Comparison of ENCODE assay signal across 33 cellular contexts in genomic region chr17:3472137-3472536, GRCh38. TPM values are rescaled to one million over a fixed set of nuclear protein-coding genes. Genes with fewer than 3 reads are reported as not detected.
"Had no signal": no experiment of that assay in that cellular context is flagged by ENCODE, and none has a peak within 500 bp of the region (broad histone marks: within the 10 kb centered on the region; RNA-seq: fewer than 3 reads in every experiment).

No MANE protein-coding gene starts in this region.

- H3K27ac ChIP-seq: adrenal gland, body of pancreas, esophagus muscularis mucosa, foreskin keratinocyte, gastrocnemius medialis, heart left ventricle had no signal

- DNase-seq: activated CD4-positive, alpha-beta memory T cell treated with anti-CD3 and anti-CD28 coated beads for 36 hours; activated CD4-positive, alpha-beta T cell treated with anti-CD3 and anti-CD28 coated beads for 36 hours; activated CD4-positive, alpha-beta T cell treated with anti-CD3 and anti-CD28 coated beads, Interleukin-2, amount 10 ng/mL, durations not matched to agents 24 days and 14 days; activated CD4-positive, CD25-positive, alpha-beta regulatory T cell; activated CD4-positive, CD25-positive, alpha-beta regulatory T cell treated with anti-CD3 and anti-CD28 coated beads, Interleukin-2, amount 50 U/mL, for 72 hours; activated CD8-positive, alpha-beta memory T cell treated with anti-CD3 and anti-CD28 coated beads, Interleukin-2, amount 50 U/mL, for 48 hours; activated CD8-positive, alpha-beta T cell treated with anti-CD3 and anti-CD28 coated beads, Interleukin-2, amount 10 ng/mL, durations not matched to agents 7 days and 5 days; activated naive CD4-positive, alpha-beta T cell treated with anti-CD3 and anti-CD28 coated beads for 36 hours; activated naive CD8-positive, alpha-beta T cell treated with anti-CD3 and anti-CD28 coated beads for 36 hours; activated naive CD8-positive, alpha-beta T cell treated with anti-CD3 and anti-CD28 coated beads, Interleukin-2, amount 50 U/mL, for 24 hours; activated T-cell treated with anti-CD3 and anti-CD28 coated beads for 4 hours; activated T-cell treated with anti-CD3 and anti-CD28 coated beads, Interleukin-2, amount 50 U/mL, for 24 hours; activated T-cell treated with anti-CD3 and anti-CD28 coated beads, Interleukin-2, amount 50 U/mL, for 72 hours; adrenal gland; amygdala; aorta; body of pancreas; caudate nucleus; cortex of kidney; dermis blood vessel endothelial cell; effector CD4-positive, alpha-beta T cell; effector memory CD8-positive, alpha-beta T cell; erythroblast; foreskin keratinocyte; gastrocnemius medialis; glutamatergic neuron; heart left ventricle; T-helper 1 cell; T-helper 17 cell; T1000 had no signal

- FAIRE-seq: colon had no signal

- H3K4me3 ChIP-seq: adrenal gland, body of pancreas, esophagus muscularis mucosa, gastrocnemius medialis, heart left ventricle had no signal

- H3K9me3 ChIP-seq: adrenal gland, body of pancreas, esophagus muscularis mucosa, gastrocnemius medialis, heart left ventricle had no signal

- H3K27me3 ChIP-seq: adrenal gland, body of pancreas, esophagus muscularis mucosa, gastrocnemius medialis, heart left ventricle had no signal

- H3K4me1 ChIP-seq: adrenal gland, esophagus muscularis mucosa, foreskin keratinocyte had no signal

- ATAC-seq: activated CD4-positive, alpha-beta T cell treated with anti-CD3 and anti-CD28 coated beads for 36 hours; activated CD8-positive, alpha-beta T cell treated with anti-CD3 and anti-CD28 coated beads, Interleukin-2, amount 10 ng/mL, durations not matched to agents 7 days and 5 days; activated naive CD8-positive, alpha-beta T cell treated with anti-CD3 and anti-CD28 coated beads, Interleukin-2, amount 50 U/mL, for 24 hours; activated T-cell treated with anti-CD3 and anti-CD28 coated beads, Interleukin-2, amount 50 U/mL, for 72 hours; body of pancreas; effector memory CD8-positive, alpha-beta T cell; foreskin keratinocyte; gastrocnemius medialis; heart left ventricle; T-helper 17 cell had no signal

- H3K36me3 ChIP-seq: adrenal gland, esophagus muscularis mucosa, gastrocnemius medialis, heart left ventricle had no signal

RNA-seq across cellular contexts. Expression of gene SPATA22, which starts 0.5 kb away (rescaled TPM):
- total RNA-seq: activated CD4-positive, alpha-beta memory T cell treated with anti-CD3 and anti-CD28 coated beads for 36 hours; activated CD4-positive, alpha-beta T cell treated with anti-CD3 and anti-CD28 coated beads, Interleukin-2, amount 10 ng/mL, durations not matched to agents 24 days and 14 days; activated CD8-positive, alpha-beta T cell treated with anti-CD3 and anti-CD28 coated beads, Interleukin-2, amount 10 ng/mL, durations not matched to agents 7 days and 5 days; activated naive CD4-positive, alpha-beta T cell treated with anti-CD3 and anti-CD28 coated beads for 36 hours; body of pancreas; chondrocyte; foreskin keratinocyte had no signal
- polyA plus RNA-seq: foreskin keratinocyte had no signal

RNA-seq across cellular contexts. Expression of gene ASPA, which starts 3.7 kb away (rescaled TPM):
- total RNA-seq: activated CD4-positive, alpha-beta memory T cell treated with anti-CD3 and anti-CD28 coated beads for 36 hours; activated CD4-positive, alpha-beta T cell treated with anti-CD3 and anti-CD28 coated beads for 36 hours; activated CD4-positive, alpha-beta T cell treated with anti-CD3 and anti-CD28 coated beads, Interleukin-2, amount 10 ng/mL, durations not matched to agents 24 days and 14 days; activated CD8-positive, alpha-beta T cell treated with anti-CD3 and anti-CD28 coated beads, Interleukin-2, amount 10 ng/mL, durations not matched to agents 7 days and 5 days; activated naive CD8-positive, alpha-beta T cell treated with anti-CD3 and anti-CD28 coated beads for 36 hours; chondrocyte; dermis blood vessel endothelial cell; foreskin keratinocyte; T-helper 17 cell had no signal
- polyA plus RNA-seq: foreskin keratinocyte had no signal

RNA-seq across cellular contexts. Expression of gene OR1E2, which starts 38.5 kb away (rescaled TPM):
- total RNA-seq: activated CD4-positive, alpha-beta memory T cell treated with anti-CD3 and anti-CD28 coated beads for 36 hours; activated CD4-positive, alpha-beta T cell treated with anti-CD3 and anti-CD28 coated beads for 36 hours; activated CD4-positive, alpha-beta T cell treated with anti-CD3 and anti-CD28 coated beads, Interleukin-2, amount 10 ng/mL, durations not matched to agents 24 days and 14 days; activated CD8-positive, alpha-beta T cell treated with anti-CD3 and anti-CD28 coated beads, Interleukin-2, amount 10 ng/mL, durations not matched to agents 7 days and 5 days; activated naive CD4-positive, alpha-beta T cell treated with anti-CD3 and anti-CD28 coated beads for 36 hours; activated naive CD8-positive, alpha-beta T cell treated with anti-CD3 and anti-CD28 coated beads for 36 hours; activated T-cell treated with anti-CD3 and anti-CD28 coated beads, Interleukin-2, amount 50 U/mL, for 72 hours; adrenal gland; aorta; body of pancreas; chondrocyte; dermis blood vessel endothelial cell; esophagus muscularis mucosa; foreskin keratinocyte; T-helper 17 cell had no signal
- polyA plus RNA-seq: adrenal gland, aorta, foreskin keratinocyte, heart left ventricle had no signal
